8 cellular contexts compared by ENCODE assay signal in the genomic region with DNA sequence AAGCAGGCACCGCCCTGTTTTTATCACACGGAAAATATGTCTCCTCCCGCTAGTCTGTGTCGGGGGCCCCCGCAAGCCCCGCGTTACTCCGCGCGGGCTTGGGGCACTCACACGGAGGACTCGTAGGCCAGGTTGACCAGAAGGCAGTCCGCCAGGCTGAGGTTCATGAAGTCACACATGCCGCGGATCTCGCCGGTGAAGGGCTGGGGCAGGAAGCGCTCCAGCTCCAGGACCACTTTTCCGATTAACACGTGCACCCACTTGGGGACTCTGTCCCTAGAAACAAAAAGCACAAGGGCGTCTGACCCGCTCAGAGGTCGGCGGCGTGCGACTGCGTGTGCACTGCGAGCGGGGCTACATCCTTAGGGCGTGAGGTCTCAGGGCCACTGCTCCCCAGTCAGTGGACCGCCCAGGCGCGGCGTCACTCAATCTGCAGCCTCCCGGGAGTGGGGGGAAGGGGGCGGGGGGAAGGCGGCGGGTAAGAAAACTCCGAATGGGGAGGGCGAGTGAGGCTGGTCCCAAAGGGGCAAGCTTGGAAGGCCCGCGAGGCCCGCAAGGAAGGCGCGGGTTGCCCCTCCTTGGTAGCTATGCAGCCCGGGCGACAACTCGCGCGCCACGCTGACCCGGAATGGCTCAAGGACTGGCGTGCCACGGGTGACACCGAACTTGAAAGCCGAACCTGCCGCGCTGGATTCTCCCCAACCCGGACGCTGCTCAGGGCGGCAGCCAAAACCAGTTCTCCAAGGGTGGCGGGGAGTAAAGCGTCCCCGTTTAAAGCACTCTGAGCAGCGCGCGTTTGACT. TPM values are rescaled to one million over a fixed set of nuclear protein-coding genes. Genes with fewer than 3 reads are reported as not detected.
DNase-seq lines count a peak whose midpoint lies in the region; ATAC-seq and TF ChIP-seq lines count a peak whose summit lies in the region.

No MANE protein-coding gene starts in this region.

- peak overlapping the region; percentile 62 for H3K27ac Mint-ChIP-seq in progenitor cell of endocrine pancreas

- intact Hi-C loops in left cardiac atrium (cut with DNase I), result no loop called here

- peak overlapping the region; percentile 76 for H3K4me3 Mint-ChIP-seq in progenitor cell of endocrine pancreas (ENCODE audit: low read depth)

- H3K4me1 Mint-ChIP-seq in progenitor cell of endocrine pancreas (ENCODE audit: low read depth), result peaks cover 2% of the 10 kb centered on the region

- no peaks in the 10 kb centered on the region for H3K9me3 ChIP-seq in adipocyte (ENCODE audit: control insufficient read depth, low read length)

- H3K27me3 Mint-ChIP-seq in progenitor cell of endocrine pancreas, result peaks cover 17% of the 10 kb centered on the region

- H3K9ac ChIP-seq in adipocyte (ENCODE audit: low read length), result peak overlapping the region; percentile 89

- peak; percentile 71 for ATAC-seq in GM19438 (IDR thresholded peaks at IDR 0.05; ENCODE audit: low read depth, unreplicated experiment)
- ATAC-seq in HG03571 (IDR thresholded peaks at IDR 0.05; ENCODE audit: unreplicated experiment), result peak; percentile 49
- peak; percentile 84 to 92 for ATAC-seq in left cardiac atrium

- no peak for TF ChIP-seq CTCF in progenitor cell of endocrine pancreas (IDR thresholded peaks at IDR 0.05; ENCODE audit: unreplicated experiment)

- H3K9me3 Mint-ChIP-seq in progenitor cell of endocrine pancreas (ENCODE audit: low read depth), result no peaks in the 10 kb centered on the region

- DNase-seq in D341Med (ENCODE audit: low spot score), result peak; percentile 80
- peak; percentile 65 for DNase-seq in T follicular helper cell (ENCODE audit: low read depth)
- peak; percentile 75 for DNase-seq in adipocyte (ENCODE audit: low read depth)
- DNase-seq in left cardiac atrium, result peak; percentile 83
- peak; percentile 36 for DNase-seq in progenitor cell of endocrine pancreas (ENCODE audit: low spot score, unreplicated experiment)
- DNase-seq in ureter (ENCODE audit: low spot score), result peak; percentile 71

- peaks cover 7% of the 10 kb centered on the region for H3K36me3 Mint-ChIP-seq in progenitor cell of endocrine pancreas (ENCODE audit: insufficient read depth)

- H3K4me1 ChIP-seq in adipocyte (ENCODE audit: control insufficient read depth, insufficient read depth, low read length), result peaks cover 10% of the 10 kb centered on the region

- peaks cover 5% of the 10 kb centered on the region for H3K36me3 ChIP-seq in adipocyte (ENCODE audit: control insufficient read depth, insufficient read depth, low read length, severe bottlenecking)

- peak overlapping the region; percentile 89 for H3K4me3 ChIP-seq in adipocyte (ENCODE audit: low read length)

- no peaks in the 10 kb centered on the region for H3K27me3 ChIP-seq in adipocyte (replicated peaks; ENCODE audit: control insufficient read depth, insufficient read depth, low read length)

RNA-seq across cellular contexts. Expression of a gene that starts 0.7 kb away (rescaled TPM):
- total RNA-seq in left cardiac atrium, result 10 to 100 TPM; 12.3 to 13.8 TPM
- total RNA-seq in progenitor cell of endocrine pancreas, result 2.7 and 3.2 TPM in 2 replicates
- 34.8 TPM for total RNA-seq in ureter

RNA-seq across cellular contexts. Expression of a gene that starts 37.8 kb away (rescaled TPM):
- total RNA-seq in left cardiac atrium, result not detected
- total RNA-seq in progenitor cell of endocrine pancreas, result not detected in 2 replicates
- total RNA-seq in ureter, result not detected

RNA-seq across cellular contexts. Expression of a gene that starts 50.7 kb away (rescaled TPM):
- 10 to 100 TPM; 21.0 to 31.6 TPM for total RNA-seq in left cardiac atrium
- total RNA-seq in progenitor cell of endocrine pancreas, result 45.0 and 46.2 TPM in 2 replicates
- total RNA-seq in ureter, result 75.1 TPM

Comparison
In these comparisons a context has a peak if more than half of its experiments do, and no peak if none do; other contexts are left out.
1. Peak in every context shown above with its lines: DNase-seq, ATAC-seq and H3K4me3 ChIP-seq.